In genomic region chr17:51472670-51473069, GRCh38 we compare ENCODE assay signal across 1 cellular context.
TF ChIP-seq lines count a peak whose summit lies in the region.

No MANE protein-coding gene starts in this region.

TF ChIP-seq in GM23338, 12 proteins besides CTCF, POLR2A, EP300 and RAD21 (continued from another document):
- TF ChIP-seq REST (IDR thresholded peaks at IDR 0.05; ENCODE audit: unreplicated experiment): no peak
- no peak for TF ChIP-seq EZH2 (IDR thresholded peaks at IDR 0.05; ENCODE audit: low read depth, unreplicated experiment)
- no peak for TF ChIP-seq POLR2AphosphoS5 (IDR thresholded peaks at IDR 0.05; ENCODE audit: low read depth)
TF ChIP-seq in GM23338: peak in this region for 0.
